ENCODE assay signal across 16 cellular contexts in the genomic region with DNA sequence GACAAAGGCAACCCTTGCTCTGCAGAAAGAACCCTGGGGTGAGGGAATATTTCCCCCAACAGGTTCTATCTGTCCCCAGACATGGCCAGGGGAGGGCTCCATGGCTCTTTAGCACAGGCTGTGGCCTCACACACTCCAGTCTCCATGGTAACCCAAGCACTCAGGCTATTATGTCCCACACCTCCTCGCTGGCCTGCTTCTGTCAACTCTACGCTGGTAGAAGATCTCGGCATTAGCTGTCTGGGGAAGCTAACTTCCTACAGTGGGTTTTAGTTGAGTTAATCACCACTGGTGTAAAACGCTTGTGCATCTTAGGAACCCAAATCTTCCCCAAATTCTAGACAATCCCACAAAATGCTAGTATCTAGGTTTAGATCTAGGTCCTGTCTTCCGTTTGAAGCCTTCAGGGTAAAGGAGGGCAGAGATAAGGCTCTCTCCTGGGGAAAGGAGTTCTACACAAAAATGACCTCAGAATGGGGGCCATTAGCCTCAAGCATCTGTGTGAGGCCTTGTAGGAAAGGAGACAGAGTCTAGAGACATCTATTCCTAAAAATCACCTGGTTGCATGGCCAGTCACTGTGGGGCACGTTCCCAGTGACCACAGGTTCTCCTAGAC. TPM values are rescaled to one million over a fixed set of nuclear protein-coding genes. Genes with fewer than 3 reads are reported as not detected.
DNase-seq lines count a peak whose midpoint lies in the region; ATAC-seq and TF ChIP-seq lines count a peak whose summit lies in the region.
"Had no signal": no experiment of that assay in that cellular context is flagged by ENCODE, and none has a peak within 500 bp of the region (broad histone marks: within the 10 kb centered on the region; RNA-seq: fewer than 3 reads in every experiment).

No MANE protein-coding gene starts in this region.

- no peak overlapping the region for H3K14ac ChIP-seq in neuronal stem cell (ENCODE audit: low read length)

- no peaks in the 10 kb centered on the region for H3K27me3 Mint-ChIP-seq in activated T-helper 2 cell treated with anti-CD3 and anti-CD28 coated beads, Interferon-gamma antibody, Interleukin-2, Interleukin-4, amounts not matched to agents 10 μg/mL and 5 μg/mL and 100 μg/mL, durations not matched to agents 14 hours and 24 hours and 36 hours (ENCODE audit: low read depth)

- H4K91ac ChIP-seq in neuronal stem cell (ENCODE audit: low read depth, low read length, poor library complexity) = no peak overlapping the region

- H3K27me3 ChIP-seq in hepatocyte = no peaks in the 10 kb centered on the region
- no peaks in the 10 kb centered on the region for H3K27me3 ChIP-seq in neuronal stem cell (ENCODE audit: control insufficient read depth in 3 of 3, insufficient read depth in 3 of 3, low read depth in 1 of 3, low read length in 3 of 3)
- H3K27me3 ChIP-seq: BLaER1, heart left ventricle, tibial artery had no signal

- TF ChIP-seq CTCF in HEK293 (tag by site-specific recombination; IDR thresholded peaks at IDR 0.05) (0 out of 2 replicates have a peak, but pooled peaks have one; percentile 24), hepatocyte (IDR thresholded peaks at IDR 0.05; ENCODE audit: poor library complexity) (peak; percentile 12)

- CTCF ChIA-PET in HEK293 (lab: Yijun Ruan, JAX) = interaction anchor here (0.8 to 3.9 kb wide), 3 partner anchors 12 to 150 kb away, joined by 3 to 40 read pairs (median 5); no protein-coding TSS in a partner anchor

- POLR2A ChIA-PET in HEK293 (lab: Yijun Ruan, JAX) = no interaction called here

- H3K36me3 ChIP-seq in HEK293 (ENCODE audit: control insufficient read depth in 2 of 2, insufficient read depth in 1 of 2, low read length in 2 of 2) (peaks cover 0 to 6% of the 10 kb centered on the region in 2 experiments; a peak in 1 of 3 replicates), hepatocyte (replicated peaks; ENCODE audit: insufficient read depth, low read depth) (no peaks in the 10 kb centered on the region), neuronal stem cell (replicated peaks in 1 of 2; ENCODE audit: control insufficient read depth in 2 of 2, insufficient read depth in 2 of 2, low read length in 2 of 2) (peaks cover 9 to 32% of the 10 kb centered on the region in 2 donors)

- peak; percentile 81 for DNase-seq in NCI-H2227 (lab: John Stamatoyannopoulos, UW; ENCODE audit: unreplicated experiment)
- DNase-seq in hepatocyte (ENCODE audit: low spot score) = peak; percentile 68
- peak; percentile 54 for DNase-seq in neuronal stem cell (ENCODE audit: low spot score)
- DNase-seq in activated T-helper 2 cell treated with anti-CD3 and anti-CD28 coated beads, Interferon-gamma antibody, Interleukin-2, Interleukin-4, amounts not matched to agents 10 μg/mL and 5 μg/mL and 100 μg/mL, durations not matched to agents 14 hours and 24 hours and 36 hours (ENCODE audit: low spot score) = no peak
- DNase-seq in HuH-7 (ENCODE audit: low spot score) = no peak
- DNase-seq: activated CD8-positive, alpha-beta T cell treated with anti-CD3 and anti-CD28 coated beads, Interleukin-2, amount 10 ng/mL, durations not matched to agents 7 days and 5 days; DMS153; heart left ventricle; NCI-H1694; small intestine; tibial artery had no signal

- H3K9me3 Mint-ChIP-seq in activated T-helper 2 cell treated with anti-CD3 and anti-CD28 coated beads, Interferon-gamma antibody, Interleukin-2, Interleukin-4, amounts not matched to agents 10 μg/mL and 5 μg/mL and 100 μg/mL, durations not matched to agents 14 hours and 24 hours and 36 hours = no peaks in the 10 kb centered on the region

- ATAC-seq in GM18907 (IDR thresholded peaks at IDR 0.05; ENCODE audit: unreplicated experiment) = no peak
- ATAC-seq: activated CD8-positive, alpha-beta T cell treated with anti-CD3 and anti-CD28 coated beads, Interleukin-2, amount 10 ng/mL, durations not matched to agents 7 days and 5 days; heart left ventricle had no signal

- H3K4me1 ChIP-seq in HEK293 (ENCODE audit: control insufficient read depth, insufficient read depth, low read length) (no peaks in the 10 kb centered on the region), hepatocyte (ENCODE audit: insufficient read depth) (no peaks in the 10 kb centered on the region), neuronal stem cell (ENCODE audit: control insufficient read depth in 2 of 2, insufficient read depth in 1 of 2, low read depth in 1 of 2, low read length in 2 of 2) (peaks cover 7 to 10% of the 10 kb centered on the region in 2 donors)
- H3K4me1 ChIP-seq: tibial artery had no signal

- no peak overlapping the region for H2AK5ac ChIP-seq in neuronal stem cell (ENCODE audit: low read depth, low read length)

- no peak overlapping the region for H3K27ac Mint-ChIP-seq in activated T-helper 2 cell treated with anti-CD3 and anti-CD28 coated beads, Interferon-gamma antibody, Interleukin-2, Interleukin-4, amounts not matched to agents 10 μg/mL and 5 μg/mL and 100 μg/mL, durations not matched to agents 14 hours and 24 hours and 36 hours
- H3K27ac Mint-ChIP-seq: activated CD8-positive, alpha-beta T cell treated with anti-CD3 and anti-CD28 coated beads, Interleukin-2, amount 10 ng/mL, durations not matched to agents 7 days and 5 days had no signal

- H4K20me1 ChIP-seq in hepatocyte (ENCODE audit: insufficient read depth, poor library complexity, severe bottlenecking) = no peaks in the 10 kb centered on the region

- H3K18ac ChIP-seq in neuronal stem cell (ENCODE audit: low read length) = no peak overlapping the region

- H3K4me2 ChIP-seq in hepatocyte (no peak overlapping the region), neuronal stem cell (ENCODE audit: insufficient read depth, low read length, poor library complexity, severe bottlenecking) (no peak overlapping the region)
- H3K4me2 ChIP-seq: BLaER1, KMS-11 had no signal

- no peaks in the 10 kb centered on the region for H3K79me2 ChIP-seq in hepatocyte

- H2BK5ac ChIP-seq in neuronal stem cell (ENCODE audit: low read length) = no peak overlapping the region

- H3K36me3 Mint-ChIP-seq in activated T-helper 2 cell treated with anti-CD3 and anti-CD28 coated beads, Interferon-gamma antibody, Interleukin-2, Interleukin-4, amounts not matched to agents 10 μg/mL and 5 μg/mL and 100 μg/mL, durations not matched to agents 14 hours and 24 hours and 36 hours (ENCODE audit: low read depth) = peaks cover 48% of the 10 kb centered on the region

- H4K8ac ChIP-seq in neuronal stem cell (ENCODE audit: low read depth, low read length) = no peak overlapping the region

- H3K9me3 ChIP-seq in HEK293 (ENCODE audit: control insufficient read depth, insufficient read depth, low read depth, low read length) = no peaks in the 10 kb centered on the region
- no peaks in the 10 kb centered on the region for H3K9me3 ChIP-seq in hepatocyte (ENCODE audit: low read depth)
- no peaks in the 10 kb centered on the region for H3K9me3 ChIP-seq in neuronal stem cell (replicated peaks in 1 of 2; ENCODE audit: control insufficient read depth in 2 of 2, insufficient read depth in 1 of 2, low read depth in 1 of 2, low read length in 2 of 2)
- H3K9me3 ChIP-seq: BLaER1, heart left ventricle, tibial artery had no signal

- intact Hi-C loops in activated T-helper 2 cell treated with anti-CD3 and anti-CD28 coated beads, Interferon-gamma antibody, Interleukin-2, Interleukin-4, amounts not matched to agents 10 μg/mL and 5 μg/mL and 100 μg/mL, durations not matched to agents 14 hours and 24 hours and 36 hours (cut with micrococcal nuclease) = no loop called here

- H3K27ac ChIP-seq in HEK293 (ENCODE audit: extremely low read depth, low read depth, low read length) = no peak overlapping the region
- H3K27ac ChIP-seq in hepatocyte = no peak overlapping the region
- H3K27ac ChIP-seq in neuronal stem cell (replicated peaks; ENCODE audit: low read length) = no peak overlapping the region
- H3K27ac ChIP-seq: BLaER1, heart left ventricle, KMS-11, tibial artery had no signal

- H3K4me3 ChIP-seq in HEK293 (ENCODE audit: low read depth, low read length) (no peak overlapping the region), hepatocyte (no peak overlapping the region), neuronal stem cell (ENCODE audit: low read length in 2 of 2) (no peak overlapping the region)
- H3K4me3 ChIP-seq: BLaER1, heart left ventricle, tibial artery had no signal

- no peak overlapping the region for H3K4me3 Mint-ChIP-seq in activated T-helper 2 cell treated with anti-CD3 and anti-CD28 coated beads, Interferon-gamma antibody, Interleukin-2, Interleukin-4, amounts not matched to agents 10 μg/mL and 5 μg/mL and 100 μg/mL, durations not matched to agents 14 hours and 24 hours and 36 hours (ENCODE audit: low read depth)
- H3K4me3 Mint-ChIP-seq: activated CD8-positive, alpha-beta T cell treated with anti-CD3 and anti-CD28 coated beads, Interleukin-2, amount 10 ng/mL, durations not matched to agents 7 days and 5 days had no signal

- H3K4me1 Mint-ChIP-seq in activated T-helper 2 cell treated with anti-CD3 and anti-CD28 coated beads, Interferon-gamma antibody, Interleukin-2, Interleukin-4, amounts not matched to agents 10 μg/mL and 5 μg/mL and 100 μg/mL, durations not matched to agents 14 hours and 24 hours and 36 hours (ENCODE audit: low read depth) = peaks cover 33% of the 10 kb centered on the region

- no peaks in the 10 kb centered on the region for H3K79me1 ChIP-seq in neuronal stem cell (ENCODE audit: low read depth, low read length)

- H2AFZ ChIP-seq in hepatocyte = no peak overlapping the region
- H2AFZ ChIP-seq in neuronal stem cell (ENCODE audit: low read length) = no peak overlapping the region

- no peak overlapping the region for H2BK120ac ChIP-seq in neuronal stem cell (ENCODE audit: low read depth, low read length)

- no peak overlapping the region for H3K4ac ChIP-seq in neuronal stem cell (ENCODE audit: low read length)

- no peak overlapping the region for H2BK15ac ChIP-seq in neuronal stem cell (ENCODE audit: low read length)

- H3K9ac ChIP-seq in neuronal stem cell (ENCODE audit: low read depth, low read length, poor library complexity) = no peak overlapping the region
- H3K9ac ChIP-seq: BLaER1, KMS-11 had no signal

- H3K9me2 ChIP-seq in hepatocyte (replicated peaks; ENCODE audit: insufficient read depth) = no peaks in the 10 kb centered on the region

- no peak overlapping the region for H3K23ac ChIP-seq in neuronal stem cell (ENCODE audit: low read depth, low read length, poor library complexity)

- no peak overlapping the region for H2BK12ac ChIP-seq in neuronal stem cell (ENCODE audit: low read length)

- 52% methylated on average over 6 of the region's 6 CpGs for WGBS in hepatocyte (ENCODE audit: low lambda C conversion rate, missing lambda C conversion rate)
- no CpG with 5 or more reads among the region's 6 CpGs for whole genome bisulfite sequencing in neuronal stem cell (ENCODE audit: extremely low coverage in 2 of 2, insufficient read length in 2 of 2, insufficient replicate concordance in 1 of 2), 2 donors

TF ChIP-seq in HEK293, 187 proteins besides CTCF, POLR2A, EP300 and RAD21 (continues in another document):
- TF ChIP-seq KLF7 (tag by site-specific recombination; IDR thresholded peaks at IDR 0.05; ENCODE audit: borderline replicate concordance) = no peak

RNA-seq across cellular contexts. Expression of gene SLIT1, which starts 36.7 kb away (rescaled TPM):
- 0.12 and 0.47 TPM in 2 replicates for total RNA-seq in hepatocyte
- 0.65 TPM in 1 of 2 replicates, not detected in the other for polyA plus RNA-seq in hepatocyte
- polyA plus RNA-seq in neuronal stem cell (2013, experiment 1 of 2) = 0.35 TPM
- polyA plus RNA-seq in neuronal stem cell (2013, experiment 2 of 2) = 0.40 TPM
- 0.21 and 0.32 TPM in 2 replicates for total RNA-seq in activated T-helper 2 cell treated with anti-CD3 and anti-CD28 coated beads, Interferon-gamma antibody, Interleukin-2, Interleukin-4, amounts not matched to agents 10 μg/mL and 5 μg/mL and 100 μg/mL, durations not matched to agents 14 hours and 24 hours and 36 hours
- total RNA-seq: osteocyte had no signal

Comparison
In these comparisons a context has a peak if more than half of its experiments do, and no peak if none do; other contexts are left out.
1. DNase-seq: peak in NCI-H2227 (single experiment), hepatocyte (single experiment) and neuronal stem cell (single experiment); none in activated T-helper 2 cell treated with anti-CD3 and anti-CD28 coated beads, Interferon-gamma antibody, Interleukin-2, Interleukin-4, amounts not matched to agents 10 μg/mL and 5 μg/mL and 100 μg/mL, durations not matched to agents 14 hours and 24 hours and 36 hours (single experiment) and HuH-7 (single experiment).